In the genomic region with DNA sequence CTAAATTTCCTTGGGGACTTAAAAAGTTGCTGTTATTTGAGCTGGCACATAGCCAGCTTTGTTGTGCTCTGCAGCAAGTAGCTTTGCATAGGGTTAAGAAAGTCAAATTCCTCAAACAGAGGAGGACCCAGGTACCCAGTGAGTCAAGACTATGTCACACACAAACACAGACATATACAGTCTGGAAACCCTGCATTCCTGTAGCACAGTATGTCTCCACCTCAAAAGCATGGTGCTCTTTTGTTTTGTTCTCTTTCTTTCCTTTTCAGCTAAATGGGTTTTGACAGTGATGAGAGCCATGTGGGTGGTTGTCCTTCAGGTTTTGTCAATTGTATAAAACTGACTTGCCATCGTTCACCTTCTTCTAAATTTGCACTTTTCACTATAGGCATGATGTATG, we compare ENCODE assay signal across 14 cellular contexts.
DNase-seq lines count a peak whose midpoint lies in the region; ATAC-seq, FAIRE-seq and TF ChIP-seq lines count a peak whose summit lies in the region.
"Had no signal": no experiment of that assay in that cellular context is flagged by ENCODE, and none has a peak within 500 bp of the region (broad histone marks: within the 10 kb centered on the region; RNA-seq: fewer than 3 reads in every experiment).

No MANE protein-coding gene starts in this region.

- H3K9me3 Mint-ChIP-seq in chondrocyte (ENCODE audit: low read depth) = peaks cover 7% of the 10 kb centered on the region
- H3K9me3 Mint-ChIP-seq in CD4-positive, alpha-beta memory T cell = peaks cover 0 to 7% (median 1%) of the 10 kb centered on the region in 8 donors
- H3K9me3 Mint-ChIP-seq: H9 had no signal

- dilution Hi-C loops in keratinocyte (cut with MboI; ENCODE audit: extremely low pct_ligation_motif_present, low sequenced_read_pairs) = no loop called here

- 50% methylated on average over 1 of the region's 1 CpG for WGBS in HUES64
- WGBS in HepG2 (ENCODE audit: low lambda C conversion rate) = 0% methylated on average over 1 of the region's 1 CpG

- H3K9me3 ChIP-seq in HUES64 (ENCODE audit: insufficient read depth, low read depth, low read length) = no peaks in the 10 kb centered on the region
- no peaks in the 10 kb centered on the region for H3K9me3 ChIP-seq in keratinocyte (ENCODE audit: control insufficient read depth, low read depth, low read length)
- no peaks in the 10 kb centered on the region for H3K9me3 ChIP-seq in HepG2 (ENCODE audit: low read length)
- no peaks in the 10 kb centered on the region for H3K9me3 ChIP-seq in CD4-positive, alpha-beta memory T cell (ENCODE audit: control insufficient read depth in 1 of 2, low read length in 2 of 2)
- H3K9me3 ChIP-seq: BLaER1 treated with 17β-estradiol and CSF1 and Interleukin-3, amounts not matched to agents 10 nM and 100 nM; upper lobe of left lung had no signal

- intact Hi-C loops in HepG2 (cut with micrococcal nuclease; ENCODE audit: unreplicated experiment) = no loop called here
- intact Hi-C loops in CD4-positive, alpha-beta memory T cell (cut with micrococcal nuclease) = no loop called here

- DNase-seq in AG08395 (ENCODE audit: low spot score) (peak; percentile 18), chondrocyte (ENCODE audit: low spot score) (no peak), keratinocyte (ENCODE audit: low read depth, low spot score) (peak; percentile 82), GM10266 (ENCODE audit: extremely low spot score) (no peak), HepG2 (ENCODE audit: low spot score) (no peak)
- DNase-seq in CD4-positive, alpha-beta memory T cell = no peak
- DNase-seq: activated CD4-positive, alpha-beta T cell treated with anti-CD3 and anti-CD28 coated beads, Interleukin-2, amount 50 U/mL, for 1 hour; activated gamma-delta T cell treated with Interleukin-2 at 50 U/mL for 16 hours; H9; NCI-H526 treated with DMSO at 0.1 percent for 48 hours; upper lobe of left lung had no signal

- no peak for ATAC-seq in HepG2
- ATAC-seq in HG03442 (IDR thresholded peaks at IDR 0.05; ENCODE audit: unreplicated experiment) = no peak

- H3K27me3 Mint-ChIP-seq in chondrocyte (ENCODE audit: low read depth) = no peaks in the 10 kb centered on the region
- no peaks in the 10 kb centered on the region for H3K27me3 Mint-ChIP-seq in CD4-positive, alpha-beta memory T cell

- H2AFZ ChIP-seq in keratinocyte (ENCODE audit: control insufficient read depth, low read length) (peak overlapping the region; percentile 27), HepG2 (ENCODE audit: low read length) (no peak overlapping the region)

- H3K36me3 ChIP-seq in HUES64 (ENCODE audit: insufficient read depth, low read length) = no peaks in the 10 kb centered on the region
- H3K36me3 ChIP-seq in keratinocyte (ENCODE audit: control insufficient read depth in 2 of 2, extremely low read depth in 1 of 2, insufficient read depth in 2 of 2, low read length in 2 of 2) = no peaks in the 10 kb centered on the region
- no peaks in the 10 kb centered on the region for H3K36me3 ChIP-seq in HepG2 (replicated peaks in 1 of 2; ENCODE audit: control insufficient read depth in 1 of 2, insufficient read depth in 2 of 2, low read length in 2 of 2)
- H3K36me3 ChIP-seq in CD4-positive, alpha-beta memory T cell (ENCODE audit: insufficient read depth, low read length) = no peaks in the 10 kb centered on the region
- H3K36me3 ChIP-seq: BLaER1 treated with 17β-estradiol and CSF1 and Interleukin-3, amounts not matched to agents 10 nM and 100 nM; upper lobe of left lung had no signal

- no peaks in the 10 kb centered on the region for H3K9me1 ChIP-seq in keratinocyte (ENCODE audit: control insufficient read depth, extremely low read depth, insufficient read depth, low read length)

- no peak for TF ChIP-seq POLR2A in HepG2 (IDR thresholded peaks at IDR 0.05; ENCODE audit: insufficient read depth in 1 of 2, low read depth in 2 of 2, low read length in 2 of 2)

- H3K4me1 ChIP-seq in HUES64 (ENCODE audit: insufficient read depth, low read length) = peaks cover 15% of the 10 kb centered on the region; the same call in 1 of the 2 replicates
- peaks cover 42% of the 10 kb centered on the region for H3K4me1 ChIP-seq in keratinocyte (ENCODE audit: control insufficient read depth, extremely low read depth, insufficient read depth, low read length)
- no peaks in the 10 kb centered on the region for H3K4me1 ChIP-seq in HepG2 (ENCODE audit: insufficient read depth, low read length)
- H3K4me1 ChIP-seq in CD4-positive, alpha-beta memory T cell (ENCODE audit: insufficient read depth, low read length) = no peaks in the 10 kb centered on the region
- H3K4me1 ChIP-seq: upper lobe of left lung had no signal

- H3K4me1 Mint-ChIP-seq in chondrocyte (ENCODE audit: low read depth) = peaks cover 54% of the 10 kb centered on the region
- H3K4me1 Mint-ChIP-seq in CD4-positive, alpha-beta memory T cell = no peaks in the 10 kb centered on the region

- H3K27me3 ChIP-seq in HUES64 (ENCODE audit: insufficient read depth, low read length) = no peaks in the 10 kb centered on the region
- H3K27me3 ChIP-seq in keratinocyte (ENCODE audit: control insufficient read depth, extremely low read depth, insufficient read depth, low read length) = no peaks in the 10 kb centered on the region
- no peaks in the 10 kb centered on the region for H3K27me3 ChIP-seq in HepG2 (ENCODE audit: control insufficient read depth in 1 of 2, insufficient read depth in 2 of 2, low read length in 2 of 2)
- no peaks in the 10 kb centered on the region for H3K27me3 ChIP-seq in CD4-positive, alpha-beta memory T cell (ENCODE audit: insufficient read depth, low read length)
- H3K27me3 ChIP-seq: BLaER1 treated with 17β-estradiol and CSF1 and Interleukin-3, amounts not matched to agents 10 nM and 100 nM; upper lobe of left lung had no signal

- H3K4me2 ChIP-seq in keratinocyte (ENCODE audit: control insufficient read depth, extremely low read depth, insufficient read depth, low read depth, low read length) = peak overlapping the region; percentile 57
- no peak overlapping the region for H3K4me2 ChIP-seq in HepG2 (ENCODE audit: low read depth, low read length)
- H3K4me2 ChIP-seq: BLaER1 treated with 17β-estradiol and CSF1 and Interleukin-3, amounts not matched to agents 10 nM and 100 nM had no signal

- H3K36me3 Mint-ChIP-seq in chondrocyte (ENCODE audit: low read depth) = no peaks in the 10 kb centered on the region
- no peaks in the 10 kb centered on the region for H3K36me3 Mint-ChIP-seq in CD4-positive, alpha-beta memory T cell

- in situ Hi-C loops in HepG2 (cut with HindIII; ENCODE audit: extremely low pct_ligation_motif_present, low pct_unique_long_range_greater_than_20kb) = no loop called here

- no peak for TF ChIP-seq RAD21 in HepG2 (CRISPR knock-in tag; IDR thresholded peaks at IDR 0.05)

- H3K4me3 Mint-ChIP-seq in chondrocyte (ENCODE audit: unreplicated experiment) = no peak overlapping the region
- no peak overlapping the region for H3K4me3 Mint-ChIP-seq in CD4-positive, alpha-beta memory T cell
- H3K4me3 Mint-ChIP-seq: H9 had no signal

- CTCF ChIA-PET in HepG2 (lab: Yijun Ruan, JAX; ENCODE audit: low intra/inter-chr PET ratio, low total read pairs) = no interaction called here
- CTCF ChIA-PET in CD4-positive, alpha-beta memory T cell (lab: Charles Lee; ENCODE audit: partially characterized antibody) = interaction anchor here (1.2 kb wide), 1 partner anchor 14 kb away, joined by 3 read pairs; no protein-coding TSS in a partner anchor

- H4K20me1 ChIP-seq in keratinocyte (ENCODE audit: control insufficient read depth, extremely low read depth, insufficient read depth, low read length) (no peaks in the 10 kb centered on the region), HepG2 (ENCODE audit: insufficient read depth, low read length) (no peaks in the 10 kb centered on the region)
- H4K20me1 ChIP-seq: BLaER1 treated with 17β-estradiol and CSF1 and Interleukin-3, amounts not matched to agents 10 nM and 100 nM had no signal

- H3K9ac ChIP-seq in HUES64 (ENCODE audit: low read depth, low read length) (no peak overlapping the region), keratinocyte (ENCODE audit: control insufficient read depth, extremely low read depth, insufficient read depth, low read length) (no peak overlapping the region), HepG2 (ENCODE audit: insufficient read depth, low read depth, low read length) (no peak overlapping the region)
- H3K9ac ChIP-seq: BLaER1 treated with 17β-estradiol and CSF1 and Interleukin-3, amounts not matched to agents 10 nM and 100 nM had no signal

- H3K27ac ChIP-seq in HUES64 (ENCODE audit: low read depth, low read length) = peak overlapping the region; percentile 36
- H3K27ac ChIP-seq in keratinocyte (ENCODE audit: control insufficient read depth, insufficient read depth, low read length) = peak overlapping the region; percentile 16
- H3K27ac ChIP-seq in HepG2 (ENCODE audit: extremely low read length, insufficient read depth, low read length) = no peak overlapping the region
- H3K27ac ChIP-seq in CD4-positive, alpha-beta memory T cell (ENCODE audit: low read depth, low read length) = no peak overlapping the region
- H3K27ac ChIP-seq: BLaER1 treated with 17β-estradiol and CSF1 and Interleukin-3, amounts not matched to agents 10 nM and 100 nM; upper lobe of left lung had no signal

- POLR2A ChIA-PET in HepG2 (lab: Yijun Ruan, JAX) = no interaction called here
- POLR2A ChIA-PET in CD4-positive, alpha-beta memory T cell (lab: Charles Lee; ENCODE audit: partially characterized antibody) = no interaction called here

- FAIRE-seq in keratinocyte (lab: Jason Lieb, UNC) (peak; percentile 96), HepG2 (lab: Jason Lieb, UNC) (no peak)

- no peak for TF ChIP-seq CTCF in chondrocyte (IDR thresholded peaks at IDR 0.05)
- no peak for TF ChIP-seq CTCF in keratinocyte (optimal IDR thresholded peaks at IDR 0.05 in 1 of 3, IDR thresholded peaks at IDR 0.05 in 1 of 3, conservative IDR thresholded peaks at IDR 0.05 in 1 of 3; ENCODE audit: extremely low read depth in 1 of 3, insufficient read depth in 2 of 3, low read length in 3 of 3)
- no peak for TF ChIP-seq CTCF in GM10266 (IDR thresholded peaks at IDR 0.05; ENCODE audit: control insufficient read depth, insufficient read depth, low read depth, missing control alignments)
- TF ChIP-seq CTCF in HepG2 (CRISPR knock-in tag; IDR thresholded peaks at IDR 0.05) = no peak

- no peaks in the 10 kb centered on the region for H3K79me2 ChIP-seq in keratinocyte (ENCODE audit: control insufficient read depth, insufficient read depth, low read length)
- no peaks in the 10 kb centered on the region for H3K79me2 ChIP-seq in HepG2 (ENCODE audit: insufficient read depth, low read length)

- H3K27ac Mint-ChIP-seq in chondrocyte (ENCODE audit: unreplicated experiment) = peak overlapping the region; percentile 50
- H3K27ac Mint-ChIP-seq in CD4-positive, alpha-beta memory T cell = no peak overlapping the region

- no TSS peak for BruUV-seq in HepG2 (replicated peaks; lab: Mats Ljungman, UMichigan)

- H3K4me3 ChIP-seq in HUES64 (ENCODE audit: low read length) = no peak overlapping the region
- peak overlapping the region in 2 of 3 experiments; percentile 5 to 18 for H3K4me3 ChIP-seq in keratinocyte (ENCODE audit: control insufficient read depth in 2 of 3, extremely low read depth in 1 of 3, insufficient read depth in 2 of 3, low read depth in 1 of 3, low read length in 3 of 3)
- no peak overlapping the region for H3K4me3 ChIP-seq in HepG2 (replicated peaks in 1 of 3; ENCODE audit: insufficient read depth in 1 of 3, low read depth in 2 of 3, low read length in 3 of 3)
- H3K4me3 ChIP-seq in CD4-positive, alpha-beta memory T cell (ENCODE audit: low read length in 2 of 2) = no peak overlapping the region
- H3K4me3 ChIP-seq: BLaER1 treated with 17β-estradiol and CSF1 and Interleukin-3, amounts not matched to agents 10 nM and 100 nM; upper lobe of left lung had no signal

- TF ChIP-seq EP300 in HepG2 (IDR thresholded peaks at IDR 0.05; ENCODE audit: low read depth in 2 of 2, low read length in 2 of 2) (no peak), HepG2 (CRISPR knock-in tag; IDR thresholded peaks at IDR 0.05; ENCODE audit: borderline replicate concordance) (no peak)

Comparison
In these comparisons a context has a peak if more than half of its experiments do, and no peak if none do; other contexts are left out.
1. DNase-seq: peak in AG08395 (single experiment) and keratinocyte (single experiment); none in chondrocyte (single experiment), GM10266 (single experiment), HepG2 (single experiment) and CD4-positive, alpha-beta memory T cell (0 of 5).
2. H3K27ac ChIP-seq: peak in HUES64 (single experiment) and keratinocyte (single experiment); none in HepG2 (single experiment) and CD4-positive, alpha-beta memory T cell (single experiment).
3. H3K4me3 ChIP-seq: peak in keratinocyte (2 of 3); none in HUES64 (single experiment), HepG2 (0 of 3) and CD4-positive, alpha-beta memory T cell (0 of 2).